ENCODE assay signal across 10 cellular contexts in the genomic region with DNA sequence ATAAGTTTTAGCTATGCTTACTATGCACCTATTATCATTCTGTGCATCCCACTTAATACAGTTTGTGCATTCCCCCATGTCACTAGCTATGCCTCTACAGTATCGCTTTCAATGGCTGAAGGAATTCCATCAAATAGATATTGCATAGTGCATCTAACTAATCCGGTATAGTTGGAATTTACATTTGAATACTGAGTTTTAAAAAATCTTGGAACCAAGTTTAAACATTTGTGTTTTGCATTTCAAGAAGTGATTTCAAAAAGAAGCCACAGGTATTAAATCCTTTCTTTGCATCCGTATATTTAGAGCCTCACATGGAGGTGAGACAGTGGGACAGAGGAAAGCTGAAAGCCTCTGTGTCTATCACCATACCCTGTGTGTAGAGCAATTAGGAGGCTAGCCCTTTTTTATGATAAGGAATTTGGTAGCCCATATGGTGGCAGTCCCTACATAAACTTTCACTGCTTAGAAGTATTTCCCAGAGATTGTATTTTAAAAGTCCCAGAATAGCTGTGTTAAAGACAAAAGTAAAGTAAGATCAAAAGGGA.
DNase-seq lines count a peak whose midpoint lies in the region; ATAC-seq lines count a peak whose summit lies in the region.
"Had no signal": no experiment of that assay in that cellular context is flagged by ENCODE, and none has a peak within 500 bp of the region (broad histone marks: within the 10 kb centered on the region; RNA-seq: fewer than 3 reads in every experiment).

No MANE protein-coding gene starts in this region.

- H3K4me3 Mint-ChIP-seq in stimulated activated naive CD8-positive, alpha-beta T cell treated with anti-CD3 and anti-CD28 coated beads, Interleukin-15, Interleukin-2, amounts not matched to agents 100 ng/mL and 50 ng/mL, for 24 hours: peak overlapping the region; percentile 77
- H3K4me3 Mint-ChIP-seq in activated naive CD8-positive, alpha-beta T cell treated with anti-CD3 and anti-CD28 coated beads, Interleukin-2, amount 50 U/mL, for 24 hours: peak overlapping the region; percentile 71
- H3K4me3 Mint-ChIP-seq in stimulated activated memory B cell treated with anti-CD40 and anti-IgM and Interleukin-4, amounts not matched to agents 10 μg/mL and 1 μg/mL and 100 μg/mL, for 72 hours: no peak overlapping the region

- peaks cover 85% of the 10 kb centered on the region for H3K4me1 Mint-ChIP-seq in stimulated activated naive CD8-positive, alpha-beta T cell treated with anti-CD3 and anti-CD28 coated beads, Interleukin-15, Interleukin-2, amounts not matched to agents 100 ng/mL and 50 ng/mL, for 24 hours (ENCODE audit: low read depth)
- peaks cover 74% of the 10 kb centered on the region for H3K4me1 Mint-ChIP-seq in activated naive CD8-positive, alpha-beta T cell treated with anti-CD3 and anti-CD28 coated beads, Interleukin-2, amount 50 U/mL, for 24 hours
- peaks cover 16% of the 10 kb centered on the region for H3K4me1 Mint-ChIP-seq in stimulated activated memory B cell treated with anti-CD40 and anti-IgM and Interleukin-4, amounts not matched to agents 10 μg/mL and 1 μg/mL and 100 μg/mL, for 72 hours

- no peak for DNase-seq in stimulated activated naive CD8-positive, alpha-beta T cell treated with anti-CD3 and anti-CD28 coated beads, Interleukin-15, Interleukin-2, amounts not matched to agents 100 U/mL and 50 U/mL, for 24 hours
- DNase-seq in NCI-H69 (lab: John Stamatoyannopoulos, UW) (peak; percentile 3), NCI-H510A (lab: John Stamatoyannopoulos, UW) (no peak)
- DNase-seq in activated naive CD8-positive, alpha-beta T cell treated with anti-CD3 and anti-CD28 coated beads, Interleukin-2, amount 50 U/mL, for 24 hours: no peak
- DNase-seq: left ventricle myocardium superior, NCI-H1092, NCI-H2029 treated with DMSO at 0.1 percent for 48 hours had no signal

- no peaks in the 10 kb centered on the region for H3K27me3 Mint-ChIP-seq in stimulated activated naive CD8-positive, alpha-beta T cell treated with anti-CD3 and anti-CD28 coated beads, Interleukin-15, Interleukin-2, amounts not matched to agents 100 ng/mL and 50 ng/mL, for 24 hours
- no peaks in the 10 kb centered on the region for H3K27me3 Mint-ChIP-seq in activated naive CD8-positive, alpha-beta T cell treated with anti-CD3 and anti-CD28 coated beads, Interleukin-2, amount 50 U/mL, for 24 hours
- H3K27me3 Mint-ChIP-seq in stimulated activated memory B cell treated with anti-CD40 and anti-IgM and Interleukin-4, amounts not matched to agents 10 μg/mL and 1 μg/mL and 100 μg/mL, for 72 hours: no peaks in the 10 kb centered on the region

- no peak for ATAC-seq in stimulated activated naive CD8-positive, alpha-beta T cell treated with anti-CD3 and anti-CD28 coated beads, Interleukin-15, Interleukin-2, amounts not matched to agents 100 U/mL and 50 U/mL, for 24 hours
- ATAC-seq in activated naive CD8-positive, alpha-beta T cell treated with anti-CD3 and anti-CD28 coated beads, Interleukin-2, amount 50 U/mL, for 24 hours: no peak
- ATAC-seq in stimulated activated memory B cell treated with anti-CD40 and anti-IgM and Interleukin-4, amounts not matched to agents 10 μg/mL and 1 μg/mL and 100 μg/mL, for 72 hours: no peak
- ATAC-seq in GM21447 (IDR thresholded peaks at IDR 0.05; ENCODE audit: unreplicated experiment): no peak

- H3K36me3 Mint-ChIP-seq in stimulated activated naive CD8-positive, alpha-beta T cell treated with anti-CD3 and anti-CD28 coated beads, Interleukin-15, Interleukin-2, amounts not matched to agents 100 ng/mL and 50 ng/mL, for 24 hours (ENCODE audit: low read depth): peaks cover 6% of the 10 kb centered on the region
- H3K36me3 Mint-ChIP-seq in activated naive CD8-positive, alpha-beta T cell treated with anti-CD3 and anti-CD28 coated beads, Interleukin-2, amount 50 U/mL, for 24 hours (ENCODE audit: low read depth): peaks cover 8% of the 10 kb centered on the region
- no peaks in the 10 kb centered on the region for H3K36me3 Mint-ChIP-seq in stimulated activated memory B cell treated with anti-CD40 and anti-IgM and Interleukin-4, amounts not matched to agents 10 μg/mL and 1 μg/mL and 100 μg/mL, for 72 hours

- no peaks in the 10 kb centered on the region for H3K9me3 Mint-ChIP-seq in stimulated activated naive CD8-positive, alpha-beta T cell treated with anti-CD3 and anti-CD28 coated beads, Interleukin-15, Interleukin-2, amounts not matched to agents 100 ng/mL and 50 ng/mL, for 24 hours
- peaks cover 12% of the 10 kb centered on the region for H3K9me3 Mint-ChIP-seq in activated naive CD8-positive, alpha-beta T cell treated with anti-CD3 and anti-CD28 coated beads, Interleukin-2, amount 50 U/mL, for 24 hours
- H3K9me3 Mint-ChIP-seq in stimulated activated memory B cell treated with anti-CD40 and anti-IgM and Interleukin-4, amounts not matched to agents 10 μg/mL and 1 μg/mL and 100 μg/mL, for 72 hours: no peaks in the 10 kb centered on the region

- peak overlapping the region; percentile 77 for H3K27ac Mint-ChIP-seq in stimulated activated naive CD8-positive, alpha-beta T cell treated with anti-CD3 and anti-CD28 coated beads, Interleukin-15, Interleukin-2, amounts not matched to agents 100 ng/mL and 50 ng/mL, for 24 hours
- H3K27ac Mint-ChIP-seq in activated naive CD8-positive, alpha-beta T cell treated with anti-CD3 and anti-CD28 coated beads, Interleukin-2, amount 50 U/mL, for 24 hours: no peak overlapping the region
- H3K27ac Mint-ChIP-seq in stimulated activated memory B cell treated with anti-CD40 and anti-IgM and Interleukin-4, amounts not matched to agents 10 μg/mL and 1 μg/mL and 100 μg/mL, for 72 hours: no peak overlapping the region
